ENCODE assay signal across 12 cellular contexts in the genomic region with DNA sequence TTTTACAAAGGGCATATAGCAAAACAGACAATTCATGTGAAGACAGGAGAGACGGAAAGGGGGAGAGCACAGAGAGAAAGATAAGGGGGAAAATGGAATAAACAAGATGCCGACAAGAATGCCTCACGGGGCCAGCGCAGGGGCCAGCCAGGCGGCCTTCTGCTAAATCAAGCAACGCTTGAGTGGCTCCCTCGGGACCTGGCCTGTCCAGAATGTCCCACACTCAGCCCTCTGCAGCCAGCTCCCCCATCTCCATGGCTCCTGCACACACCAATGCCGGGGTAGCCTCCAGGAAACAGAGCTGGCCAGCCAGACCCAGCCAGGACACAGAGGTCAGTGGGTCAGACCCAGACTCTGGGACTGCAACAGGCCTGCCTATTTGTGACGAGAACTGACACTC.
DNase-seq lines count a peak whose midpoint lies in the region; ATAC-seq, FAIRE-seq and TF ChIP-seq lines count a peak whose summit lies in the region.
"Had no signal": no experiment of that assay in that cellular context is flagged by ENCODE, and none has a peak within 500 bp of the region (broad histone marks: within the 10 kb centered on the region; RNA-seq: fewer than 3 reads in every experiment).

No MANE protein-coding gene starts in this region.

- no peak for FAIRE-seq in GM12892 (lab: Jason Lieb, UNC)

- no peaks in the 10 kb centered on the region for H3K36me3 Mint-ChIP-seq in neural progenitor cell
- no peaks in the 10 kb centered on the region for H3K36me3 Mint-ChIP-seq in activated naive CD4-positive, alpha-beta T cell treated with anti-CD3 and anti-CD28 coated beads, Interleukin-2, amount 50 U/mL, for 72 hours

- H4K20me1 ChIP-seq in neural progenitor cell (ENCODE audit: low read depth), result no peaks in the 10 kb centered on the region

- peaks cover 0 to 11% (median 0%) of the 10 kb centered on the region in 12 donors for H3K9me3 ChIP-seq in heart left ventricle
- H3K9me3 ChIP-seq in neural progenitor cell (ENCODE audit: low read depth), result no peaks in the 10 kb centered on the region
- no peaks in the 10 kb centered on the region for H3K9me3 ChIP-seq in tibial artery

- no peaks in the 10 kb centered on the region for H3F3A ChIP-seq in neural progenitor cell (ENCODE audit: low read depth)

- 18 to 32% (median 24%) methylated on average over 9 of the region's 9 CpGs for WGBS in heart left ventricle, 4 donors

- no peak overlapping the region for H3K9ac ChIP-seq in neural progenitor cell

- H3K27me3 Mint-ChIP-seq in neural progenitor cell (ENCODE audit: insufficient read depth, low read depth), result peaks cover 15% of the 10 kb centered on the region
- H3K27me3 Mint-ChIP-seq: central memory CD8-positive, alpha-beta T cell had no signal

- no peaks in the 10 kb centered on the region for H3K9me3 Mint-ChIP-seq in neural progenitor cell
- peaks cover 0 to 6% of the 10 kb centered on the region in 2 donors for H3K9me3 Mint-ChIP-seq in activated naive CD4-positive, alpha-beta T cell treated with anti-CD3 and anti-CD28 coated beads, Interleukin-2, amount 50 U/mL, for 72 hours
- H3K9me3 Mint-ChIP-seq: activated T-cell treated with anti-CD3 and anti-CD28 coated beads, Interleukin-2, amount 50 U/mL, for 72 hours had no signal

- DNase-seq in anterior cingulate cortex (lab: John Stamatoyannopoulos, UW), result peak in 32 of 58 donors; percentile 5 to 69 (median 24)
- DNase-seq in heart left ventricle, result peak; percentile 72 to 91 (median 78)
- no peak for DNase-seq in neural progenitor cell (ENCODE audit: low spot score)
- DNase-seq in tibial artery, result peak; percentile 81 to 94
- no peak for DNase-seq in NCI-H1048 (lab: John Stamatoyannopoulos, UW)
- DNase-seq in HPDE6-E6E7 (ENCODE audit: extremely low spot score), result no peak
- no peak for DNase-seq in GM12892 (ENCODE audit: insufficient read length)
- no peak for DNase-seq in activated naive CD4-positive, alpha-beta T cell treated with anti-CD3 and anti-CD28 coated beads, Interleukin-2, amount 50 U/mL, for 72 hours (ENCODE audit: low spot score in 2 of 2)
- DNase-seq: activated CD4-positive, CD25-positive, alpha-beta regulatory T cell treated with anti-CD3 and anti-CD28 coated beads, Interleukin-2, amount 50 U/mL, for 72 hours; activated T-cell treated with anti-CD3 and anti-CD28 coated beads, Interleukin-2, amount 50 U/mL, for 72 hours; COR-L47 had no signal

- H3K27ac Mint-ChIP-seq in neural progenitor cell, result peak overlapping the region; percentile 77
- H3K27ac Mint-ChIP-seq in activated naive CD4-positive, alpha-beta T cell treated with anti-CD3 and anti-CD28 coated beads, Interleukin-2, amount 50 U/mL, for 72 hours, result peak overlapping the region in 1 of 2 donors; percentile 69
- H3K27ac Mint-ChIP-seq: activated T-cell treated with anti-CD3 and anti-CD28 coated beads, Interleukin-2, amount 50 U/mL, for 72 hours had no signal

- TF ChIP-seq CTCF in heart left ventricle (IDR thresholded peaks at IDR 0.05) (no peak), neural progenitor cell (IDR thresholded peaks at IDR 0.05) (no peak), tibial artery (IDR thresholded peaks at IDR 0.05) (no peak)

- H3K4me3 ChIP-seq in heart left ventricle (peak overlapping the region in 6 of 12 donors; percentile 1 to 27 (median 12)), neural progenitor cell (no peak overlapping the region), tibial artery (peak overlapping the region; percentile 16 to 34)

- peak; percentile 74 to 85 (median 79) for ATAC-seq in heart left ventricle
- no peak for ATAC-seq in activated naive CD4-positive, alpha-beta T cell treated with anti-CD3 and anti-CD28 coated beads, Interleukin-2, amount 50 U/mL, for 72 hours
- ATAC-seq: activated T-cell treated with anti-CD3 and anti-CD28 coated beads, Interleukin-2, amount 50 U/mL, for 72 hours had no signal

- no peaks in the 10 kb centered on the region for H3K79me2 ChIP-seq in neural progenitor cell (ENCODE audit: low read depth)

- intact Hi-C loops in heart left ventricle (cut with DNase I), result loop anchor here in 1 of 10 donors (5.0 kb wide), 1 partner anchor 47 kb away; no protein-coding TSS in a partner anchor
- intact Hi-C loops in tibial artery (cut with DNase I; ENCODE audit: low total_unique reads), result no loop called here

- H3K27ac ChIP-seq in heart left ventricle (peak overlapping the region in 7 of 12 donors; percentile 5 to 45 (median 29)), neural progenitor cell (no peak overlapping the region), tibial artery (peak overlapping the region; percentile 79 to 81)

- H3K36me3 ChIP-seq in heart left ventricle (no peaks in the 10 kb centered on the region), neural progenitor cell (no peaks in the 10 kb centered on the region), tibial artery (no peaks in the 10 kb centered on the region)

- TF ChIP-seq POLR2A in heart left ventricle (IDR thresholded peaks at IDR 0.05) (no peak), GM12892 (IDR thresholded peaks at IDR 0.05; ENCODE audit: low read depth, low read length) (no peak)

- no peak overlapping the region for H2AFZ ChIP-seq in neural progenitor cell (replicated peaks)

- H3K4me3 Mint-ChIP-seq in neural progenitor cell, result no peak overlapping the region
- H3K4me3 Mint-ChIP-seq: activated T-cell treated with anti-CD3 and anti-CD28 coated beads, Interleukin-2, amount 50 U/mL, for 72 hours; central memory CD8-positive, alpha-beta T cell had no signal

- no peak overlapping the region for H3K4me2 ChIP-seq in neural progenitor cell

- H3K27me3 ChIP-seq in heart left ventricle (no peaks in the 10 kb centered on the region), neural progenitor cell (no peaks in the 10 kb centered on the region), tibial artery (no peaks in the 10 kb centered on the region)

- peaks cover 17% of the 10 kb centered on the region for H3K4me1 Mint-ChIP-seq in neural progenitor cell
- H3K4me1 Mint-ChIP-seq: central memory CD8-positive, alpha-beta T cell had no signal

- H3K4me1 ChIP-seq in heart left ventricle (peaks cover 0 to 42% (median 6%) of the 10 kb centered on the region in 12 donors), neural progenitor cell (no peaks in the 10 kb centered on the region), tibial artery (peaks cover 5 to 48% (median 37%) of the 10 kb centered on the region in 4 donors)

Comparison
In these comparisons a context has a peak if more than half of its experiments do, and no peak if none do; other contexts are left out.
1. DNase-seq: peak in anterior cingulate cortex (32 of 58), heart left ventricle (5 of 5) and tibial artery (2 of 2); none in neural progenitor cell (single experiment), NCI-H1048 (single experiment), HPDE6-E6E7 (single experiment), GM12892 (single experiment) and activated naive CD4-positive, alpha-beta T cell treated with anti-CD3 and anti-CD28 coated beads, Interleukin-2, amount 50 U/mL, for 72 hours (0 of 2).
2. ATAC-seq: peak in heart left ventricle (4 of 4); none in activated naive CD4-positive, alpha-beta T cell treated with anti-CD3 and anti-CD28 coated beads, Interleukin-2, amount 50 U/mL, for 72 hours (0 of 2).